In genomic region chr20:32482251-32483220, GRCh38 we compare ENCODE assay signal across 8 cellular contexts.
DNase-seq lines count a peak whose midpoint lies in the region; ATAC-seq, FAIRE-seq and TF ChIP-seq lines count a peak whose summit lies in the region.

No MANE protein-coding gene starts in this region.

- FAIRE-seq in urothelium cell line (lab: Jason Lieb, UNC) = no peak

- H3K9me3 Mint-ChIP-seq in CD14-positive monocyte (no peaks in the 10 kb centered on the region), IgD-negative memory B cell (peaks cover 0 to 2% (median 0%) of the 10 kb centered on the region in 3 donors)
- no peaks in the 10 kb centered on the region for H3K9me3 Mint-ChIP-seq in activated CD4-positive, alpha-beta T cell treated with anti-CD3 and anti-CD28 coated beads, Interleukin-2, amount 10 ng/mL, durations not matched to agents 7 days and 5 days

- H3K9me3 ChIP-seq in muscle layer of duodenum (ENCODE audit: control insufficient read depth in 1 of 2, low read length in 2 of 2) = no peaks in the 10 kb centered on the region

- DNase-seq in CD14-positive monocyte (ENCODE audit: low spot score) (peak; percentile 68), epithelial cell of prostate (ENCODE audit: low read depth, low spot score) (no peak), urothelium cell line (ENCODE audit: low spot score) (peak; percentile 52)
- peak; percentile 40 for DNase-seq in activated CD4-positive, alpha-beta T cell treated with anti-CD3 and anti-CD28 coated beads, Interleukin-2, amount 10 ng/mL, durations not matched to agents 7 days and 5 days

- peak overlapping the region; percentile 50 to 81 for H3K4me3 ChIP-seq in muscle layer of duodenum (ENCODE audit: low read depth in 1 of 2, low read length in 2 of 2)

- peak overlapping the region; percentile 88 to 93 for H3K4me3 Mint-ChIP-seq in CD14-positive monocyte
- peak overlapping the region; percentile 66 to 90 (median 76) for H3K4me3 Mint-ChIP-seq in IgD-negative memory B cell
- peak overlapping the region; percentile 68 for H3K4me3 Mint-ChIP-seq in activated CD4-positive, alpha-beta T cell treated with anti-CD3 and anti-CD28 coated beads, Interleukin-2, amount 10 ng/mL, durations not matched to agents 7 days and 5 days

- intact Hi-C loops in CD14-positive monocyte (cut with micrococcal nuclease) = loop anchor here in 1 of 2 donors (10.0 kb wide), 1 partner anchor 278 kb away; the partner anchor contains the start of genes PLAGL2 and POFUT1

- POLR2A ChIA-PET in activated CD4-positive, alpha-beta T cell treated with anti-CD3 and anti-CD28 coated beads, Interleukin-2, amount 10 ng/mL, durations not matched to agents 7 days and 5 days (lab: Charles Lee) = no interaction called here

- CTCF ChIA-PET in activated CD4-positive, alpha-beta T cell treated with anti-CD3 and anti-CD28 coated beads, Interleukin-2, amount 10 ng/mL, durations not matched to agents 7 days and 5 days (lab: Charles Lee) = no interaction called here

- TF ChIP-seq CTCF in CD14-positive monocyte (IDR thresholded peaks at IDR 0.05) = no peak

- peaks cover 52% of the 10 kb centered on the region for H3K4me1 Mint-ChIP-seq in CD14-positive monocyte
- H3K4me1 Mint-ChIP-seq in IgD-negative memory B cell = peaks cover 17 to 20% (median 19%) of the 10 kb centered on the region in 3 donors
- H3K4me1 Mint-ChIP-seq in activated CD4-positive, alpha-beta T cell treated with anti-CD3 and anti-CD28 coated beads, Interleukin-2, amount 10 ng/mL, durations not matched to agents 7 days and 5 days = peaks cover 22% of the 10 kb centered on the region

- H3K27me3 ChIP-seq in muscle layer of duodenum (ENCODE audit: low read depth, low read length) = no peaks in the 10 kb centered on the region

- H3K36me3 ChIP-seq in muscle layer of duodenum (ENCODE audit: control insufficient read depth in 1 of 2, insufficient read depth in 2 of 2, low read length in 2 of 2) = no peaks in the 10 kb centered on the region

- ATAC-seq in GM21723 (IDR thresholded peaks at IDR 0.05; ENCODE audit: unreplicated experiment) (no peak), GM18868 (IDR thresholded peaks at IDR 0.05; ENCODE audit: unreplicated experiment) (no peak)

- H3K27me3 Mint-ChIP-seq in CD14-positive monocyte (ENCODE audit: low read depth in 3 of 3) = peaks cover 3 to 8% (median 7%) of the 10 kb centered on the region in 3 donors
- H3K27me3 Mint-ChIP-seq in IgD-negative memory B cell = no peaks in the 10 kb centered on the region
- H3K27me3 Mint-ChIP-seq in activated CD4-positive, alpha-beta T cell treated with anti-CD3 and anti-CD28 coated beads, Interleukin-2, amount 10 ng/mL, durations not matched to agents 7 days and 5 days = no peaks in the 10 kb centered on the region

- peak overlapping the region in 5 of 7 donors; percentile 58 to 82 (median 69) for H3K27ac Mint-ChIP-seq in CD14-positive monocyte
- no peak overlapping the region for H3K27ac Mint-ChIP-seq in IgD-negative memory B cell
- H3K27ac Mint-ChIP-seq in activated CD4-positive, alpha-beta T cell treated with anti-CD3 and anti-CD28 coated beads, Interleukin-2, amount 10 ng/mL, durations not matched to agents 7 days and 5 days = peak overlapping the region; percentile 3

- H3K27ac ChIP-seq in epithelial cell of prostate (peak overlapping the region; percentile 48), muscle layer of duodenum (ENCODE audit: low read length) (peak overlapping the region; percentile 82)

- H3K4me1 ChIP-seq in muscle layer of duodenum (ENCODE audit: control insufficient read depth in 1 of 2, insufficient read depth in 2 of 2, low read length in 2 of 2) = peaks cover 14 to 28% of the 10 kb centered on the region in 2 donors

- H3K36me3 Mint-ChIP-seq in CD14-positive monocyte (peaks cover 8 to 9% of the 10 kb centered on the region in 2 donors), IgD-negative memory B cell (no peaks in the 10 kb centered on the region)
- H3K36me3 Mint-ChIP-seq in activated CD4-positive, alpha-beta T cell treated with anti-CD3 and anti-CD28 coated beads, Interleukin-2, amount 10 ng/mL, durations not matched to agents 7 days and 5 days (ENCODE audit: low read depth) = peaks cover 10% of the 10 kb centered on the region

Comparison
In these comparisons a context has a peak if more than half of its experiments do, and no peak if none do; other contexts are left out.
1. H3K27ac Mint-ChIP-seq: peak in CD14-positive monocyte (5 of 7) and activated CD4-positive, alpha-beta T cell treated with anti-CD3 and anti-CD28 coated beads, Interleukin-2, amount 10 ng/mL, durations not matched to agents 7 days and 5 days (single experiment); none in IgD-negative memory B cell (0 of 3).
2. Peak in every context shown above with its lines, with median percentiles within 50 percentile points of each other: H3K4me3 Mint-ChIP-seq.